1 cellular context compared by ENCODE assay signal in genomic region chrX:134544189-134544588, GRCh38.
TF ChIP-seq lines count a peak whose summit lies in the region.

No MANE protein-coding gene starts in this region.

TF ChIP-seq in SK-N-SH treated with all-trans-retinoic acid at 6 μM for 48 hours, 23 proteins besides CTCF, POLR2A, EP300 and RAD21 (continued from another document):
- no peak for TF ChIP-seq TSHZ2 (CRISPR knock-in tag; IDR thresholded peaks at IDR 0.05)
- no peak for TF ChIP-seq PATZ1 (CRISPR knock-in tag; IDR thresholded peaks at IDR 0.05; ENCODE audit: borderline replicate concordance)
- no peak for TF ChIP-seq CREB5 (CRISPR knock-in tag; IDR thresholded peaks at IDR 0.05; ENCODE audit: low read depth)
